Comparison of ENCODE assay signal across 14 cellular contexts in genomic region chr17:8577868-8578267, GRCh38.
"Had no signal": no experiment of that assay in that cellular context is flagged by ENCODE, and none has a peak within 500 bp of the region (broad histone marks: within the 10 kb centered on the region; RNA-seq: fewer than 3 reads in every experiment).

No MANE protein-coding gene starts in this region.

- H3K4me3 ChIP-seq: breast epithelium, esophagus muscularis mucosa, neural progenitor cell, ovary, tibial nerve had no signal

- H3K27ac ChIP-seq: breast epithelium, esophagus muscularis mucosa, ovary, tibial nerve, VCaP had no signal

- H3K4me2 ChIP-seq: neural progenitor cell had no signal

- H3K4me1 ChIP-seq: breast epithelium, esophagus muscularis mucosa, tibial nerve had no signal

- H3K27ac Mint-ChIP-seq: activated naive CD8-positive, alpha-beta T cell; neural progenitor cell had no signal

- DNase-seq: activated CD4-positive, alpha-beta T cell treated with anti-CD3 and anti-CD28 coated beads for 4 hours; activated CD8-positive, alpha-beta memory T cell treated with anti-CD3 and anti-CD28 coated beads for 24 hours; activated effector memory CD4-positive, alpha-beta T cell treated with Interleukin-2 at 50 U/mL for 16 hours; amygdala; hypothalamus; ovary; stimulated activated CD4-positive, alpha-beta T cell treated with anti-CD3 and anti-CD28 coated beads, Interleukin-4, amount 100 ng/mL, for 24 hours; T-helper 1 cell had no signal

- H3K27me3 ChIP-seq: breast epithelium, esophagus muscularis mucosa, neural progenitor cell, ovary, tibial nerve had no signal

- H3K9me3 ChIP-seq: breast epithelium, esophagus muscularis mucosa, ovary, tibial nerve had no signal

- H3K9me3 Mint-ChIP-seq: neural progenitor cell had no signal

- H3K27me3 Mint-ChIP-seq: activated naive CD8-positive, alpha-beta T cell had no signal

- H2AFZ ChIP-seq: neural progenitor cell had no signal

- H3K36me3 ChIP-seq: breast epithelium, ovary had no signal

- H3K4me3 Mint-ChIP-seq: activated naive CD8-positive, alpha-beta T cell; neural progenitor cell had no signal

- H3K36me3 Mint-ChIP-seq: activated naive CD8-positive, alpha-beta T cell had no signal

- H3K4me1 Mint-ChIP-seq: neural progenitor cell had no signal
